9 cellular contexts compared by ENCODE assay signal in the genomic region with DNA sequence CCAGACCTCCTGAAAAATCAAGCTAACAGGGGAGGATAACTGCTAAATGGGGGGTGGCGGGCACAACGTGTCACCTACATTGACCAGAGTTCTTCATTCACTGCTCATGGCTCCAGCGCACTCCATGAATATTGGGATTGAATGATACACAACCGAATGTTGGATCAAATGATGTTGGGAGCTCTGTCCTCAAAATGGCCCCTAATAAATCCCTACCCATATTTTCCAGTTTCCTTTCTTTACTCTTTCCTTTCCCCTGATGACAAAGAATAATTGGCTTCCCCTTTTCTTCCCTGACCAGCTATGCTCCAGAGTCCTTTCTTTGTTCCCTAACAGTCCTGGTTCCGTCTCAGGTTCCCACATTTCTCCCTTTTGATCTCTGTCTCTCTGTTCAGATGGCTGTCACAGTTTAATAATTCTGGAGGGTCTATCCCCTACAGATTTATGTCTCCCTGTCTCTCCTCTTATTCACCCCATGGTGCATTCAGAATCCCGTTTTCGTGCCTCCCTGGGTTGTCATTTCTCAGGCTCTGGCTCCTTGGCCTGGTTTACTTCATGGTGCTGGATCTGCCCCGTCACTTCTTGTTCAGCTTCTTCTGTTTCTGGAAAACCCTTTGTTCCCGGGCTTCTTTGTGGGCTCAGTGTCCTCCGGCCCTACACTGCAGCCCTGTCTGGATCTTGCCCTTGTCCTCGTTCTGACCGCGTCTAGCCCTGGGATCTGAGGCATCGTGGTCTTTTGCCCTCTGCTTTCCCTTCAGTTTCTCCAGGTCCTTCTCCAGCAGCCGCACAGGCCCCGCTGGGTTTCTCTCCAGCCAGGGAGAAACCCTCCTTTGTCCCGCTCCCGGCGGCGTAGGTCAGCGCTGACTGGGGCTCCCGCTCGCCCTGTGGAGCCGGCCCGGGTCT.
DNase-seq lines count a peak whose midpoint lies in the region; ATAC-seq, FAIRE-seq and TF ChIP-seq lines count a peak whose summit lies in the region.
"Had no signal": no experiment of that assay in that cellular context is flagged by ENCODE, and none has a peak within 500 bp of the region (broad histone marks: within the 10 kb centered on the region; RNA-seq: fewer than 3 reads in every experiment).

No MANE protein-coding gene starts in this region.

- no peak for ATAC-seq in HG02970 (IDR thresholded peaks at IDR 0.05; ENCODE audit: low FRiP score, unreplicated experiment)

- H3K36me3 ChIP-seq in ascending aorta (no peaks in the 10 kb centered on the region), iPS-20b (ENCODE audit: insufficient read depth, low read depth, low read length) (no peaks in the 10 kb centered on the region), small intestine (ENCODE audit: control insufficient read depth in 2 of 2, insufficient read depth in 2 of 2, low read length in 2 of 2) (no peaks in the 10 kb centered on the region)

- peak overlapping the region; percentile 70 to 95 for H3K4me3 ChIP-seq in ascending aorta
- H3K4me3 ChIP-seq in iPS-20b (ENCODE audit: low read length) = peak overlapping the region; percentile 88
- H3K4me3 ChIP-seq in small intestine (ENCODE audit: low read depth in 1 of 2, low read length in 2 of 2) = peak overlapping the region; percentile 63 to 85

- H3K4me1 ChIP-seq in ascending aorta (peaks cover 3 to 29% of the 10 kb centered on the region in 2 donors), iPS-20b (ENCODE audit: insufficient read depth, low read length) (peaks cover 42% of the 10 kb centered on the region), small intestine (ENCODE audit: control insufficient read depth in 2 of 2, insufficient read depth in 1 of 2, low read depth in 1 of 2, low read length in 1 of 2) (peaks cover 2 to 9% of the 10 kb centered on the region in 2 donors)

- H3K9me3 ChIP-seq in ascending aorta = no peaks in the 10 kb centered on the region
- H3K9me3 ChIP-seq in iPS-20b (ENCODE audit: insufficient read depth, low read depth, low read length) = no peaks in the 10 kb centered on the region
- H3K9me3 ChIP-seq in small intestine (ENCODE audit: control insufficient read depth, low read depth) = no peaks in the 10 kb centered on the region

- peak; percentile 60 for DNase-seq in AG20443 (ENCODE audit: low spot score)
- DNase-seq in HK-2 (ENCODE audit: unreplicated experiment) = peak; percentile 54
- no peak for DNase-seq in ascending aorta (ENCODE audit: low spot score in 2 of 2)
- peak; percentile 29 for DNase-seq in small intestine
- DNase-seq in GM19238 (ENCODE audit: insufficient read length, low spot score) = no peak
- no peak for DNase-seq in T1000 (lab: John Stamatoyannopoulos, UW)

- no peak for FAIRE-seq in small intestine (lab: Jason Lieb, UNC)

- WGBS in small intestine, 3 donors = 30 to 48% (median 37%) methylated on average over 25 of the region's 25 CpGs

- no peak for TF ChIP-seq CTCF in ascending aorta (IDR thresholded peaks at IDR 0.05)

- peak overlapping the region; percentile 86 to 95 for H3K27ac ChIP-seq in ascending aorta
- peak overlapping the region; percentile 40 for H3K27ac ChIP-seq in iPS-20b (ENCODE audit: low read length)
- H3K27ac ChIP-seq in small intestine (ENCODE audit: low read depth in 1 of 2, low read length in 1 of 2) = peak overlapping the region; percentile 92 to 94
- H3K27ac ChIP-seq: HL-60 had no signal

- H3K9ac ChIP-seq in iPS-20b (ENCODE audit: low read depth, low read length) = peak overlapping the region; percentile 91

- no peaks in the 10 kb centered on the region for H3K27me3 ChIP-seq in ascending aorta
- peaks cover 4% of the 10 kb centered on the region; the same call in 1 of the 2 replicates for H3K27me3 ChIP-seq in iPS-20b (ENCODE audit: insufficient read depth, low read length)
- H3K27me3 ChIP-seq in small intestine (ENCODE audit: control insufficient read depth in 2 of 2, insufficient read depth in 2 of 2, low read length in 2 of 2) = no peaks in the 10 kb centered on the region

- intact Hi-C loops in ascending aorta (cut with DNase I) = loop anchor here (2.0 to 5.0 kb wide), 2 partner anchors 33 to 154 kb away; no protein-coding TSS in a partner anchor

Comparison
In these comparisons a context has a peak if more than half of its experiments do, and no peak if none do; other contexts are left out.
1. DNase-seq: peak in AG20443 (single experiment), HK-2 (single experiment) and small intestine (single experiment); none in ascending aorta (0 of 2), GM19238 (single experiment) and T1000 (single experiment).
2. H3K27ac ChIP-seq: peak in every context shown above with its lines; median percentile 93 in small intestine; 90 in ascending aorta; 40 in iPS-20b.
3. Peak in every context shown above with its lines, with median percentiles within 50 percentile points of each other: H3K4me3 ChIP-seq.